19 cellular contexts compared by ENCODE assay signal in genomic region chr9:105188746-105189145, GRCh38. TPM values are rescaled to one million over a fixed set of nuclear protein-coding genes. Genes with fewer than 3 reads are reported as not detected.
A peak's percentile ranks its signal among the peaks of the same experiment; 100 is the strongest.
DNase-seq lines count a peak whose midpoint lies in the region; ATAC-seq, FAIRE-seq and TF ChIP-seq lines count a peak whose summit lies in the region.
"Had no signal": no experiment of that assay in that cellular context is flagged by ENCODE, and none has a peak within 500 bp of the region (broad histone marks: within the 10 kb centered on the region; RNA-seq: fewer than 3 reads in every experiment).

No MANE protein-coding gene starts in this region.

- peak; percentile 28 for TF ChIP-seq CTCF in liver (IDR thresholded peaks at IDR 0.05; ENCODE audit: low read depth, low read length, missing input control)

- H3K4me3 ChIP-seq in liver (ENCODE audit: low read depth in 1 of 3, low read length in 3 of 3) = no peak overlapping the region
- H3K4me3 ChIP-seq: HAP-1, K562, tibial nerve had no signal

- no peaks in the 10 kb centered on the region for H3K27me3 ChIP-seq in liver (ENCODE audit: control insufficient read depth in 4 of 4, insufficient read depth in 4 of 4, low read length in 3 of 4)
- H3K27me3 ChIP-seq: tibial nerve had no signal

- peak; percentile 15 for FAIRE-seq in GM18507 (lab: Jason Lieb, UNC)
- FAIRE-seq: GM19239, K562 had no signal

- H3K4me1 ChIP-seq in liver (ENCODE audit: control insufficient read depth in 4 of 4, insufficient read depth in 4 of 4, low read length in 3 of 4) = peaks cover 5 to 15% (median 13%) of the 10 kb centered on the region in 4 donors
- H3K4me1 ChIP-seq: HAP-1 had no signal

- H3K27ac ChIP-seq in liver (ENCODE audit: low read depth in 1 of 2, low read length in 2 of 2) = no peak overlapping the region
- H3K27ac ChIP-seq: tibial nerve had no signal

- DNase-seq in GM18507 (ENCODE audit: extremely low spot score, insufficient read length, low read depth) (no peak), amniotic epithelial cell (ENCODE audit: low read depth) (peak; percentile 27), NCI-H2081 (lab: John Stamatoyannopoulos, UW) (no peak), NCI-H526 treated with DMSO at 0.1 percent for 48 hours (lab: John Stamatoyannopoulos, UW) (no peak)
- DNase-seq: activated CD8-positive, alpha-beta memory T cell treated with anti-CD3 and anti-CD28 coated beads for 24 hours; DND-41; foreskin melanocyte; mesendoderm; naive thymus-derived CD8-positive, alpha-beta T cell; NCI-H526; T-helper 9 cell had no signal

- 100% methylated on average over 1 of the region's 1 CpG for WGBS in liver

- no peak overlapping the region for H3K9ac ChIP-seq in liver (ENCODE audit: low read depth in 1 of 2, low read length in 2 of 2)

- no peaks in the 10 kb centered on the region for H3K36me3 ChIP-seq in liver (ENCODE audit: control insufficient read depth in 4 of 4, insufficient read depth in 3 of 4, low read depth in 1 of 4, low read length in 3 of 4)
- H3K36me3 ChIP-seq: HAP-1, tibial nerve had no signal

- ATAC-seq in HG03135 (IDR thresholded peaks at IDR 0.05; ENCODE audit: unreplicated experiment) (peak; percentile 58), GM21515 (IDR thresholded peaks at IDR 0.05; ENCODE audit: unreplicated experiment) (no peak)
- ATAC-seq: K562; naive thymus-derived CD8-positive, alpha-beta T cell; Panc1 had no signal

- TF ChIP-seq RAD21 in liver (IDR thresholded peaks at IDR 0.05) = peak; percentile 69 to 70

- no peaks in the 10 kb centered on the region for H3K9me3 ChIP-seq in liver (ENCODE audit: control insufficient read depth in 4 of 4, low read length in 3 of 4)
- H3K9me3 ChIP-seq: HAP-1 had no signal

TF ChIP-seq in liver, 16 proteins besides CTCF, POLR2A, EP300 and RAD21:
- TF ChIP-seq REST (IDR thresholded peaks at IDR 0.05) (no peak), MAX (IDR thresholded peaks at IDR 0.05) (no peak), NR2F2 (IDR thresholded peaks at IDR 0.05) (no peak), FOXA2 (IDR thresholded peaks at IDR 0.05) (no peak), RXRA (IDR thresholded peaks at IDR 0.05) (no peak), JUND (IDR thresholded peaks at IDR 0.05) (no peak), HNF4G (IDR thresholded peaks at IDR 0.05) (no peak)
- TF ChIP-seq, protein P1, sequence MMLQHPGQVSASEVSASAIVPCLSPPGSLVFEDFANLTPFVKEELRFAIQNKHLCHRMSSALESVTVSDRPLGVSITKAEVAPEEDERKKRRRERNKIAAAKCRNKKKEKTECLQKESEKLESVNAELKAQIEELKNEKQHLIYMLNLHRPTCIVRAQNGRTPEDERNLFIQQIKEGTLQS (IDR thresholded peaks at IDR 0.05) = no peak

RNA-seq across cellular contexts. Expression of gene SLC44A1, which starts 55.7 kb away (rescaled TPM):
- total RNA-seq in liver = 10 to 100 TPM; 46.4 to 73.1 TPM
- polyA plus RNA-seq in liver = 10 to 100 TPM; 18.1 to 59.9 TPM
